In the genomic region with DNA sequence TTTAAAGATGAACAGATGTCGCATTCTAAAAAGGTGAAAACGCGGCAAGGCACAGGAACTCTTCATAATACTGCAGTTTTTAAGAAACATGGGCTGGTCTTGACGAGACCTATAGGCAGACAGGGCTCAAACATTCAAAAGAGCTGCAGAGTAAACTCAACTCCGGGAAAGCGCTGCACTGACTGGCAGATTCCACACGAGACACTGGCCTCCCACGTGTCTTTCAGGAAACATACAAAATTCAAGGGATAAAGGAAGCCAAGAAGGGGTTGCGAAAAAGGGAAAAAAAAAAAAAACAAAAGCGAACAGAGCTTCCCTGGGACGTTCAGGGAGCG, we compare ENCODE assay signal across 1 cellular context.
A peak's percentile ranks its signal among the peaks of the same experiment; 100 is the strongest.
TF ChIP-seq lines count a peak whose summit lies in the region.

No MANE protein-coding gene starts in this region.

TF ChIP-seq in GM12878, 131 proteins besides CTCF, POLR2A, EP300 and RAD21 (continued from another document and continues in another):
- TF ChIP-seq RCOR1 (conservative IDR thresholded peaks at IDR 0.05; ENCODE audit: low read depth, low read length) (no peak), ZBTB40 (IDR thresholded peaks at IDR 0.05; ENCODE audit: borderline replicate concordance) (no peak), CBX5 (IDR thresholded peaks at IDR 0.05; ENCODE audit: low read depth) (no peak), POLR2AphosphoS2 (IDR thresholded peaks at IDR 0.05; ENCODE audit: low read depth, low read length) (peak; percentile 45; the same call in 1 of the 2 replicates), BCL11A (IDR thresholded peaks at IDR 0.05; ENCODE audit: low read depth, low read length) (no peak), SMAD5 (IDR thresholded peaks at IDR 0.05; ENCODE audit: low read depth) (no peak), HDGF (IDR thresholded peaks at IDR 0.05) (peak; percentile 66), IRF5 (IDR thresholded peaks at IDR 0.05; ENCODE audit: borderline replicate concordance) (no peak), TCF7 (IDR thresholded peaks at IDR 0.05; ENCODE audit: borderline replicate concordance) (peak; percentile 10; the same call in 1 of the 2 replicates), LARP7 (IDR thresholded peaks at IDR 0.05) (no peak), JUNB (IDR thresholded peaks at IDR 0.05) (no peak), MEF2A (IDR thresholded peaks at IDR 0.05; ENCODE audit: insufficient read depth, low read depth, low read length) (no peak), SRF (IDR thresholded peaks at IDR 0.05; ENCODE audit: low read depth in 2 of 2, low read length in 2 of 2) (no peak), E2F8 (IDR thresholded peaks at IDR 0.05; ENCODE audit: low read depth, partially characterized antibody) (no peak), PAX8 (IDR thresholded peaks at IDR 0.05) (no peak), NKRF (conservative IDR thresholded peaks at IDR 0.05) (0 out of 2 replicates have a peak, but pooled peaks have one; percentile 43), TBL1XR1 (IDR thresholded peaks at IDR 0.05; ENCODE audit: low read depth, low read length) (no peak), RFX5 (IDR thresholded peaks at IDR 0.05; ENCODE audit: low read depth, low read length) (no peak), SUPT20H (IDR thresholded peaks at IDR 0.05; ENCODE audit: borderline replicate concordance, control insufficient read depth, low read depth, low read length) (no peak), YY1 (IDR thresholded peaks at IDR 0.05; ENCODE audit: low read depth, low read length) (no peak), MYB (IDR thresholded peaks at IDR 0.05; ENCODE audit: borderline replicate concordance, low read depth, low read length) (no peak), ZNF384 (IDR thresholded peaks at IDR 0.05; ENCODE audit: borderline replicate concordance, low read depth, low read length) (no peak), SIX5 (IDR thresholded peaks at IDR 0.05; ENCODE audit: low read depth, low read length, severe bottlenecking) (no peak), MEF2B (IDR thresholded peaks at IDR 0.05; ENCODE audit: partially characterized antibody, poor library complexity, severe bottlenecking) (peak; percentile 29), EZH2 (IDR thresholded peaks at IDR 0.05; ENCODE audit: borderline replicate concordance, control insufficient read depth, low read depth, low read length) (no peak), RAD51 (IDR thresholded peaks at IDR 0.05) (peak; percentile 78), PML (IDR thresholded peaks at IDR 0.05; ENCODE audit: low read length) (no peak; the same call in 1 of the 2 replicates), MXI1 (IDR thresholded peaks at IDR 0.05; ENCODE audit: low read depth, low read length) (peak; percentile 95), ASH2L (IDR thresholded peaks at IDR 0.05; ENCODE audit: borderline replicate concordance, low read depth) (no peak), RUNX3 (IDR thresholded peaks at IDR 0.05; ENCODE audit: low read length) (peak; percentile 11; the same call in 1 of the 2 replicates), SIN3A (IDR thresholded peaks at IDR 0.05; ENCODE audit: low read depth, low read length) (peak; percentile 86; the same call in 1 of the 2 replicates), YBX1 (IDR thresholded peaks at IDR 0.05) (no peak), POLR2AphosphoS5 (IDR thresholded peaks at IDR 0.05; ENCODE audit: low read length) (no peak), CREB1 (IDR thresholded peaks at IDR 0.05; ENCODE audit: low read depth) (no peak)
- TF ChIP-seq, protein P1, sequence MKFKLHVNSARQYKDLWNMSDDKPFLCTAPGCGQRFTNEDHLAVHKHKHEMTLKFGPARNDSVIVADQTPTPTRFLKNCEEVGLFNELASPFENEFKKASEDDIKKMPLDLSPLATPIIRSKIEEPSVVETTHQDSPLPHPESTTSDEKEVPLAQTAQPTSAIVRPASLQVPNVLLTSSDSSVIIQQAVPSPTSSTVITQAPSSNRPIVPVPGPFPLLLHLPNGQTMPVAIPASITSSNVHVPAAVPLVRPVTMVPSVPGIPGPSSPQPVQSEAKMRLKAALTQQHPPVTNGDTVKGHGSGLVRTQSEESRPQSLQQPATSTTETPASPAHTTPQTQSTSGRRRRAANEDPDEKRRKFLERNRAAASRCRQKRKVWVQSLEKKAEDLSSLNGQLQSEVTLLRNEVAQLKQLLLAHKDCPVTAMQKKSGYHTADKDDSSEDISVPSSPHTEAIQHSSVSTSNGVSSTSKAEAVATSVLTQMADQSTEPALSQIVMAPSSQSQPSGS (IDR thresholded peaks at IDR 0.05; ENCODE audit: low read length): peak; percentile 51; the same call in 1 of the 2 replicates
- TF ChIP-seq, protein P2, sequence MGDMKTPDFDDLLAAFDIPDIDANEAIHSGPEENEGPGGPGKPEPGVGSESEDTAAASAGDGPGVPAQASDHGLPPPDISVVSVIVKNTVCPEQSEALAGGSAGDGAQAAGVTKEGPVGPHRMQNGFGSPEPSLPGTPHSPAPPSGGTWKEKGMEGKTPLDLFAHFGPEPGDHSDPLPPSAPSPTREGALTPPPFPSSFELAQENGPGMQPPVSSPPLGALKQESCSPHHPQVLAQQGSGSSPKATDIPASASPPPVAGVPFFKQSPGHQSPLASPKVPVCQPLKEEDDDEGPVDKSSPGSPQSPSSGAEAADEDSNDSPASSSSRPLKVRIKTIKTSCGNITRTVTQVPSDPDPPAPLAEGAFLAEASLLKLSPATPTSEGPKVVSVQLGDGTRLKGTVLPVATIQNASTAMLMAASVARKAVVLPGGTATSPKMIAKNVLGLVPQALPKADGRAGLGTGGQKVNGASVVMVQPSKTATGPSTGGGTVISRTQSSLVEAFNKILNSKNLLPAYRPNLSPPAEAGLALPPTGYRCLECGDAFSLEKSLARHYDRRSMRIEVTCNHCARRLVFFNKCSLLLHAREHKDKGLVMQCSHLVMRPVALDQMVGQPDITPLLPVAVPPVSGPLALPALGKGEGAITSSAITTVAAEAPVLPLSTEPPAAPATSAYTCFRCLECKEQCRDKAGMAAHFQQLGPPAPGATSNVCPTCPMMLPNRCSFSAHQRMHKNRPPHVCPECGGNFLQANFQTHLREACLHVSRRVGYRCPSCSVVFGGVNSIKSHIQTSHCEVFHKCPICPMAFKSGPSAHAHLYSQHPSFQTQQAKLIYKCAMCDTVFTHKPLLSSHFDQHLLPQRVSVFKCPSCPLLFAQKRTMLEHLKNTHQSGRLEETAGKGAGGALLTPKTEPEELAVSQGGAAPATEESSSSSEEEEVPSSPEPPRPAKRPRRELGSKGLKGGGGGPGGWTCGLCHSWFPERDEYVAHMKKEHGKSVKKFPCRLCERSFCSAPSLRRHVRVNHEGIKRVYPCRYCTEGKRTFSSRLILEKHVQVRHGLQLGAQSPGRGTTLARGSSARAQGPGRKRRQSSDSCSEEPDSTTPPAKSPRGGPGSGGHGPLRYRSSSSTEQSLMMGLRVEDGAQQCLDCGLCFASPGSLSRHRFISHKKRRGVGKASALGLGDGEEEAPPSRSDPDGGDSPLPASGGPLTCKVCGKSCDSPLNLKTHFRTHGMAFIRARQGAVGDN (IDR thresholded peaks at IDR 0.05): 0 out of 2 replicates have a peak, but pooled peaks have one; percentile 25
- TF ChIP-seq, protein P3, sequence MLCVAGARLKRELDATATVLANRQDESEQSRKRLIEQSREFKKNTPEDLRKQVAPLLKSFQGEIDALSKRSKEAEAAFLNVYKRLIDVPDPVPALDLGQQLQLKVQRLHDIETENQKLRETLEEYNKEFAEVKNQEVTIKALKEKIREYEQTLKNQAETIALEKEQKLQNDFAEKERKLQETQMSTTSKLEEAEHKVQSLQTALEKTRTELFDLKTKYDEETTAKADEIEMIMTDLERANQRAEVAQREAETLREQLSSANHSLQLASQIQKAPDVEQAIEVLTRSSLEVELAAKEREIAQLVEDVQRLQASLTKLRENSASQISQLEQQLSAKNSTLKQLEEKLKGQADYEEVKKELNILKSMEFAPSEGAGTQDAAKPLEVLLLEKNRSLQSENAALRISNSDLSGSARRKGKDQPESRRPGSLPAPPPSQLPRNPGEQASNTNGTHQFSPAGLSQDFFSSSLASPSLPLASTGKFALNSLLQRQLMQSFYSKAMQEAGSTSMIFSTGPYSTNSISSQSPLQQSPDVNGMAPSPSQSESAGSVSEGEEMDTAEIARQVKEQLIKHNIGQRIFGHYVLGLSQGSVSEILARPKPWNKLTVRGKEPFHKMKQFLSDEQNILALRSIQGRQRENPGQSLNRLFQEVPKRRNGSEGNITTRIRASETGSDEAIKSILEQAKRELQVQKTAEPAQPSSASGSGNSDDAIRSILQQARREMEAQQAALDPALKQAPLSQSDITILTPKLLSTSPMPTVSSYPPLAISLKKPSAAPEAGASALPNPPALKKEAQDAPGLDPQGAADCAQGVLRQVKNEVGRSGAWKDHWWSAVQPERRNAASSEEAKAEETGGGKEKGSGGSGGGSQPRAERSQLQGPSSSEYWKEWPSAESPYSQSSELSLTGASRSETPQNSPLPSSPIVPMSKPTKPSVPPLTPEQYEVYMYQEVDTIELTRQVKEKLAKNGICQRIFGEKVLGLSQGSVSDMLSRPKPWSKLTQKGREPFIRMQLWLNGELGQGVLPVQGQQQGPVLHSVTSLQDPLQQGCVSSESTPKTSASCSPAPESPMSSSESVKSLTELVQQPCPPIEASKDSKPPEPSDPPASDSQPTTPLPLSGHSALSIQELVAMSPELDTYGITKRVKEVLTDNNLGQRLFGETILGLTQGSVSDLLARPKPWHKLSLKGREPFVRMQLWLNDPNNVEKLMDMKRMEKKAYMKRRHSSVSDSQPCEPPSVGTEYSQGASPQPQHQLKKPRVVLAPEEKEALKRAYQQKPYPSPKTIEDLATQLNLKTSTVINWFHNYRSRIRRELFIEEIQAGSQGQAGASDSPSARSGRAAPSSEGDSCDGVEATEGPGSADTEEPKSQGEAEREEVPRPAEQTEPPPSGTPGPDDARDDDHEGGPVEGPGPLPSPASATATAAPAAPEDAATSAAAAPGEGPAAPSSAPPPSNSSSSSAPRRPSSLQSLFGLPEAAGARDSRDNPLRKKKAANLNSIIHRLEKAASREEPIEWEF (IDR thresholded peaks at IDR 0.05; ENCODE audit: insufficient replicate concordance, low read depth, low read length): no peak
